ENCODE assay signal across 18 cellular contexts in genomic region chr2:12428324-12428723, GRCh38.
A peak's percentile ranks its signal among the peaks of the same experiment; 100 is the strongest.
DNase-seq lines count a peak whose midpoint lies in the region; ATAC-seq, FAIRE-seq and TF ChIP-seq lines count a peak whose summit lies in the region.
"Had no signal": no experiment of that assay in that cellular context is flagged by ENCODE, and none has a peak within 500 bp of the region (broad histone marks: within the 10 kb centered on the region; RNA-seq: fewer than 3 reads in every experiment).

No MANE protein-coding gene starts in this region.

- H2AFZ ChIP-seq in H1 (ENCODE audit: low read length): peak overlapping the region; percentile 45; the same call in 1 of the 2 replicates

- H4K5ac ChIP-seq in H1 (ENCODE audit: insufficient read length, low read depth, low read length): no peak overlapping the region

- POLR2A ChIA-PET in CD4-positive, alpha-beta T cell (lab: Charles Lee): no interaction called here
- POLR2A ChIA-PET in H1 (lab: Charles Lee; ENCODE audit: partially characterized antibody) (no interaction called here), HEK293T (lab: Yijun Ruan, JAX) (no interaction called here)

- no peak overlapping the region for H2BK15ac ChIP-seq in H1 (ENCODE audit: low read length)

- no peaks in the 10 kb centered on the region for H3K79me1 ChIP-seq in H1 (ENCODE audit: low read depth, low read length)

- H4K8ac ChIP-seq in H1 (ENCODE audit: extremely low read depth, insufficient read depth, low read length): no peak overlapping the region

- FAIRE-seq in H1 (lab: Jason Lieb, UNC) (no peak), GM12891 (lab: Jason Lieb, UNC) (no peak)
- FAIRE-seq: HTR-8/SVneo had no signal

- CTCF ChIA-PET in CD4-positive, alpha-beta T cell (lab: Charles Lee): no interaction called here
- CTCF ChIA-PET in H1 (lab: Charles Lee; ENCODE audit: partially characterized antibody) (interaction anchor here (0.8 to 1.1 kb wide), 2 partner anchors 559 to 574 kb away, joined by 3 read pairs; no protein-coding TSS in a partner anchor), HEK293T (lab: Yijun Ruan, JAX) (no interaction called here)

- H3K4me2 ChIP-seq in H1 (ENCODE audit: insufficient read depth in 1 of 2, low read depth in 2 of 2, low read length in 2 of 2): peak overlapping the region in 1 of 2 experiments; percentile 23; a peak in 1 of 4 replicates

- no peak overlapping the region for H3K14ac ChIP-seq in H1 (ENCODE audit: insufficient read length)

- no peaks in the 10 kb centered on the region for H3K27me3 ChIP-seq in CD4-positive, alpha-beta T cell (ENCODE audit: control insufficient read depth, insufficient read depth, low read length)
- no peaks in the 10 kb centered on the region for H3K27me3 ChIP-seq in H1 (replicated peaks in 1 of 4; ENCODE audit: control insufficient read depth in 3 of 4, extremely low read depth in 1 of 4, insufficient read depth in 3 of 4, low read length in 3 of 4)
- H3K27me3 ChIP-seq: esophagus squamous epithelium had no signal

- no peaks in the 10 kb centered on the region for H3K36me3 Mint-ChIP-seq in CD4-positive, alpha-beta T cell (ENCODE audit: low read depth)
- no peaks in the 10 kb centered on the region for H3K36me3 Mint-ChIP-seq in neural crest cell (ENCODE audit: low read depth)

- no peaks in the 10 kb centered on the region for H3K27me3 Mint-ChIP-seq in CD4-positive, alpha-beta T cell
- no peaks in the 10 kb centered on the region for H3K27me3 Mint-ChIP-seq in neural crest cell (ENCODE audit: low read depth)
- H3K27me3 Mint-ChIP-seq: activated T-cell treated with anti-CD3 and anti-CD28 coated beads, Interleukin-2, amount 50 U/mL, for 24 hours had no signal

- no peak overlapping the region for H2BK120ac ChIP-seq in H1 (replicated peaks; ENCODE audit: low read depth, low read length)

- H3K9me3 Mint-ChIP-seq in CD4-positive, alpha-beta T cell: no peaks in the 10 kb centered on the region
- H3K9me3 Mint-ChIP-seq in neural crest cell: no peaks in the 10 kb centered on the region
- H3K9me3 Mint-ChIP-seq: activated T-cell treated with anti-CD3 and anti-CD28 coated beads, Interleukin-2, amount 50 U/mL, for 24 hours had no signal

- H3K27ac Mint-ChIP-seq in CD4-positive, alpha-beta T cell: peak overlapping the region; percentile 81
- H3K27ac Mint-ChIP-seq in neural crest cell (ENCODE audit: unreplicated experiment): peak overlapping the region; percentile 73
- H3K27ac Mint-ChIP-seq: activated T-cell treated with anti-CD3 and anti-CD28 coated beads, Interleukin-2, amount 50 U/mL, for 24 hours had no signal

- no peaks in the 10 kb centered on the region for H3K79me2 ChIP-seq in H1 (ENCODE audit: control insufficient read depth in 1 of 2, insufficient read depth in 2 of 2, low read length in 2 of 2)

- TF ChIP-seq RAD21 in H1 (IDR thresholded peaks at IDR 0.05 in 1 of 2, conservative IDR thresholded peaks at IDR 0.05 in 1 of 2; ENCODE audit: low read depth in 2 of 2, low read length in 2 of 2): no peak; a peak in 1 of 4 replicates

- no peaks in the 10 kb centered on the region for H3K36me3 ChIP-seq in H1 (ENCODE audit: control insufficient read depth in 2 of 4, insufficient read depth in 4 of 4, low read length in 3 of 4)
- H3K36me3 ChIP-seq: esophagus squamous epithelium had no signal

- no peak overlapping the region for H3K56ac ChIP-seq in H1 (replicated peaks; ENCODE audit: insufficient read length, low read depth, low read length)

- intact Hi-C loops in CD4-positive, alpha-beta T cell (cut with DNase I, micrococcal nuclease): no loop called here

- no peak overlapping the region for H3K4ac ChIP-seq in H1 (replicated peaks; ENCODE audit: insufficient read length, low read depth, low read length)

- H2BK12ac ChIP-seq in H1 (ENCODE audit: low read depth, low read length): peak overlapping the region; percentile 82

- peaks cover 0 to 11% (median 3%) of the 10 kb centered on the region in 4 experiments; a peak in 4 of 7 replicates for H3K4me1 ChIP-seq in H1 (replicated peaks in 1 of 4; ENCODE audit: control insufficient read depth in 3 of 4, insufficient read depth in 4 of 4, low read length in 3 of 4)

- peaks cover 46% of the 10 kb centered on the region for H3K4me1 Mint-ChIP-seq in CD4-positive, alpha-beta T cell (ENCODE audit: low read depth)
- peaks cover 45% of the 10 kb centered on the region for H3K4me1 Mint-ChIP-seq in neural crest cell

- H3K4me3 ChIP-seq in H1 (ENCODE audit: extremely low read depth in 1 of 4, insufficient read depth in 2 of 4, low read depth in 3 of 4, low read length in 4 of 4): no peak overlapping the region
- H3K4me3 ChIP-seq: esophagus squamous epithelium had no signal

- TF ChIP-seq POLR2A in H1 (IDR thresholded peaks at IDR 0.05; ENCODE audit: control extremely low read depth in 1 of 2, low read depth in 2 of 2, low read length in 2 of 2) (no peak), GM12891 (IDR thresholded peaks at IDR 0.05; ENCODE audit: low read depth, low read length) (no peak)

- H3K9me3 ChIP-seq in CD4-positive, alpha-beta T cell (ENCODE audit: control insufficient read depth, low read length): no peaks in the 10 kb centered on the region
- H3K9me3 ChIP-seq in H1 (ENCODE audit: insufficient read depth in 2 of 2, low read depth in 1 of 2, low read length in 1 of 2): no peaks in the 10 kb centered on the region
- H3K9me3 ChIP-seq: esophagus squamous epithelium had no signal

- TF ChIP-seq CTCF in CD4-positive, alpha-beta T cell (IDR thresholded peaks at IDR 0.05): no peak
- TF ChIP-seq CTCF in H1 (IDR thresholded peaks at IDR 0.05; ENCODE audit: control extremely low read depth in 1 of 3, insufficient read depth in 1 of 3, low read depth in 1 of 3, low read length in 3 of 3) (no peak), neural crest cell (conservative IDR thresholded peaks at IDR 0.05) (no peak)

- ATAC-seq in CD4-positive, alpha-beta T cell (ENCODE audit: poor library complexity): no peak
- ATAC-seq in HG03039 (IDR thresholded peaks at IDR 0.05; ENCODE audit: unreplicated experiment): no peak

- no peaks in the 10 kb centered on the region for H3K23me2 ChIP-seq in H1 (ENCODE audit: low read depth, low read length)

- 75% methylated on average over 5 of the region's 5 CpGs; no CpG with 5 or more reads in 1 of the 2 experiments for WGBS in H1 (ENCODE audit: extremely low coverage in 1 of 2, insufficient coverage in 1 of 2, insufficient read length in 1 of 2, insufficient replicate concordance in 2 of 2, low coverage in 1 of 2, low lambda C conversion rate in 2 of 2, missing lambda C conversion rate in 1 of 2), 2 experiments

- no peak overlapping the region for H3K23ac ChIP-seq in H1 (ENCODE audit: insufficient read length)

- no peak overlapping the region for H4K91ac ChIP-seq in H1 (replicated peaks; ENCODE audit: insufficient read length, low read length)

- H2BK5ac ChIP-seq in H1 (ENCODE audit: low read depth, low read length): peak overlapping the region; percentile 76; the same call in 1 of the 2 replicates

- H3K9ac ChIP-seq in H1 (replicated peaks in 1 of 4; ENCODE audit: extremely low read depth in 1 of 4, low read depth in 3 of 4, low read length in 3 of 4): no peak overlapping the region

- H3K4me3 Mint-ChIP-seq in CD4-positive, alpha-beta T cell: no peak overlapping the region
- no peak overlapping the region for H3K4me3 Mint-ChIP-seq in neural crest cell
- H3K4me3 Mint-ChIP-seq: activated T-cell treated with anti-CD3 and anti-CD28 coated beads, Interleukin-2, amount 50 U/mL, for 24 hours had no signal

- DNase-seq in CD4-positive, alpha-beta T cell: no peak
- peak; percentile 23 for DNase-seq in M059J (ENCODE audit: low read depth)
- no peak for DNase-seq in H1 (ENCODE audit: low read depth in 1 of 2, low spot score in 2 of 2)
- DNase-seq in neural crest cell (ENCODE audit: low read depth, low spot score): no peak
- DNase-seq in HEK293T (ENCODE audit: extremely low spot score): no peak
- no peak for DNase-seq in GM12891 (ENCODE audit: insufficient read length, low spot score)
- DNase-seq in globus pallidus (ENCODE audit: low spot score): no peak
- DNase-seq: activated CD4-positive, alpha-beta T cell treated with anti-CD3 and anti-CD28 coated beads, Interleukin-2, amount 50 U/mL, for 1 hour; activated T-cell treated with anti-CD3 and anti-CD28 coated beads, Interleukin-2, amount 50 U/mL, for 24 hours; amygdala; cortex of kidney; esophagus squamous epithelium; hippocampal formation; MV-4-11; SHP77; T1000 had no signal

- peak overlapping the region; percentile 53 for H3K18ac ChIP-seq in H1 (ENCODE audit: extremely low read depth, low read length)

- 0 out of 2 replicates have a peak overlapping the region, but pooled peaks have one; percentile 46 for H2AK5ac ChIP-seq in H1 (ENCODE audit: low read depth, low read length)

- H4K20me1 ChIP-seq in H1 (replicated peaks in 1 of 2; ENCODE audit: control insufficient read depth in 1 of 2, insufficient read depth in 2 of 2, low read length in 2 of 2): no peaks in the 10 kb centered on the region

- H2BK20ac ChIP-seq in H1 (ENCODE audit: low read length): no peak overlapping the region

- TF ChIP-seq EP300 in H1 (IDR thresholded peaks at IDR 0.05; ENCODE audit: borderline replicate concordance in 1 of 2, low read depth in 2 of 2, low read length in 2 of 2): no peak

- H3K27ac ChIP-seq in CD4-positive, alpha-beta T cell (ENCODE audit: low read depth, low read length): no peak overlapping the region
- H3K27ac ChIP-seq in H1 (ENCODE audit: low read depth, low read length): no peak overlapping the region
- H3K27ac ChIP-seq: esophagus squamous epithelium had no signal

TF ChIP-seq in H1, 55 proteins besides CTCF, POLR2A, EP300 and RAD21:
- TF ChIP-seq CEBPB (IDR thresholded peaks at IDR 0.05; ENCODE audit: low read depth, low read length) (0 out of 2 replicates have a peak, but pooled peaks have one; percentile 22), TEAD4 (IDR thresholded peaks at IDR 0.05; ENCODE audit: low read depth, low read length) (peak; percentile 58; the same call in 1 of the 2 replicates), SP4 (IDR thresholded peaks at IDR 0.05; ENCODE audit: low read length) (no peak)

TF ChIP-seq in HEK293T, 16 proteins besides CTCF, POLR2A, EP300 and RAD21 (continues in another document):
- TF ChIP-seq SUZ12 (IDR thresholded peaks at IDR 0.05) (no peak), NFRKB (IDR thresholded peaks at IDR 0.05) (no peak), CTBP1 (IDR thresholded peaks at IDR 0.05; ENCODE audit: borderline replicate concordance) (no peak), L3MBTL2 (conservative IDR thresholded peaks at IDR 0.05) (no peak), FOXK2 (IDR thresholded peaks at IDR 0.05) (no peak), FOXA1 (IDR thresholded peaks at IDR 0.05) (no peak), ZNF384 (IDR thresholded peaks at IDR 0.05) (no peak), ELF4 (IDR thresholded peaks at IDR 0.05) (no peak)

TF ChIP-seq in GM12891, 5 proteins besides CTCF, POLR2A, EP300 and RAD21:
- TF ChIP-seq POLR2AphosphoS5 (IDR thresholded peaks at IDR 0.05; ENCODE audit: low read depth, low read length) (no peak), SPI1 (IDR thresholded peaks at IDR 0.05; ENCODE audit: low read depth, low read length) (no peak), PAX5 (IDR thresholded peaks at IDR 0.05; ENCODE audit: insufficient read depth, low read length, severe bottlenecking) (no peak), TAF1 (IDR thresholded peaks at IDR 0.05; ENCODE audit: low read depth, low read length) (no peak), POU2F2 (IDR thresholded peaks at IDR 0.05; ENCODE audit: low read depth, low read length) (no peak)
TF ChIP-seq in GM12891: peak in this region for 0.
